In the genomic region with DNA sequence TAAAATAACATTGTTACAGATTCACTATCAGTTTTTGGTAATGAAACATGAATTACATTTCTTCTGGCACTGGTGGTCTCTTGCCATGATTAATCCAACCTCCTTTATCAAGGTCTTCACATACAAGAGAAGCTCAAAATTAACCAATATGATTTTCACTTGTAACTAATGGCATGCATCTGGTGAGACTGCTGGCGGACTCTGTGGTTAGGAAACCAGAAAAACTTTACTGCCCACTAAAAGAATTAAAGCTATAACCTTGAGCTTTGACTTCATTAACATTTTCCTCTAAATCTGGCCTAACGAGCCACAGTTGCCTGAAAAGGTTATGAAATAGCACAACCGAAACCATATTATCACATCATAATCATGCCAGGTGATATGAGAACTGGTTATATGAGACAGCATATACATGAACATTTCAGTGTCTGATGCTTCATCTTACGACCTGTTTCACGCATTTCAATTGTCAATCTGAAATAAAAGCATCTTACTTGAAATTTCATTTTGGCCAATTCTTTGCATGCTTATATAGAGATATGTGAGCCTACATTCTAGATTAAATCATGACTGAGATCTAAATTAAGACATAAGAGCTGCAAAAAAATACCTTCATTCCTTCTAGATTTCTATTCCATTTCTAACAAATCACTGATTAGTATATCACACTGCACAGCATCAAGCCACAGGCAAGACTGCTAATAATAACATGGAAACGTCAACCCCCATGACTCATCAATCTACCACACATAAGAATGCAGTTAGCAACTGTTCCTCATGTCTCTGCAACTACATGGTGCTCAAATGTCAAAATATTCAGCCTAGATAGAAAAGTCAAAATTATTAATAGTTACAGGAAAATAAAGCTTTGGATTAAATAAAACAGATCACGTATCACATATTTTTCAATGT, we compare ENCODE assay signal across 1 cellular context.
A peak's percentile ranks its signal among the peaks of the same experiment; 100 is the strongest.
TF ChIP-seq lines count a peak whose summit lies in the region.

No MANE protein-coding gene starts in this region.

TF ChIP-seq in HCT116, 20 proteins besides CTCF, POLR2A, EP300 and RAD21 (continued from another document):
- TF ChIP-seq, protein P1, sequence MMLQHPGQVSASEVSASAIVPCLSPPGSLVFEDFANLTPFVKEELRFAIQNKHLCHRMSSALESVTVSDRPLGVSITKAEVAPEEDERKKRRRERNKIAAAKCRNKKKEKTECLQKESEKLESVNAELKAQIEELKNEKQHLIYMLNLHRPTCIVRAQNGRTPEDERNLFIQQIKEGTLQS (IDR thresholded peaks at IDR 0.05), result 0 out of 2 replicates have a peak, but pooled peaks have one; percentile 16
- TF ChIP-seq SRF (IDR thresholded peaks at IDR 0.05; ENCODE audit: low read depth) (no peak), ZFX (IDR thresholded peaks at IDR 0.05) (no peak), ZNF274 (IDR thresholded peaks at IDR 0.05; ENCODE audit: low read depth, low read length) (no peak), FOSL1 (IDR thresholded peaks at IDR 0.05; ENCODE audit: low read depth) (peak; percentile 63), SIN3A (IDR thresholded peaks at IDR 0.05; ENCODE audit: low read depth) (no peak)
- TF ChIP-seq, protein P2, sequence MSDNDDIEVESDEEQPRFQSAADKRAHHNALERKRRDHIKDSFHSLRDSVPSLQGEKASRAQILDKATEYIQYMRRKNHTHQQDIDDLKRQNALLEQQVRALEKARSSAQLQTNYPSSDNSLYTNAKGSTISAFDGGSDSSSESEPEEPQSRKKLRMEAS (IDR thresholded peaks at IDR 0.05), result peak; percentile 59
